In the genomic region with DNA sequence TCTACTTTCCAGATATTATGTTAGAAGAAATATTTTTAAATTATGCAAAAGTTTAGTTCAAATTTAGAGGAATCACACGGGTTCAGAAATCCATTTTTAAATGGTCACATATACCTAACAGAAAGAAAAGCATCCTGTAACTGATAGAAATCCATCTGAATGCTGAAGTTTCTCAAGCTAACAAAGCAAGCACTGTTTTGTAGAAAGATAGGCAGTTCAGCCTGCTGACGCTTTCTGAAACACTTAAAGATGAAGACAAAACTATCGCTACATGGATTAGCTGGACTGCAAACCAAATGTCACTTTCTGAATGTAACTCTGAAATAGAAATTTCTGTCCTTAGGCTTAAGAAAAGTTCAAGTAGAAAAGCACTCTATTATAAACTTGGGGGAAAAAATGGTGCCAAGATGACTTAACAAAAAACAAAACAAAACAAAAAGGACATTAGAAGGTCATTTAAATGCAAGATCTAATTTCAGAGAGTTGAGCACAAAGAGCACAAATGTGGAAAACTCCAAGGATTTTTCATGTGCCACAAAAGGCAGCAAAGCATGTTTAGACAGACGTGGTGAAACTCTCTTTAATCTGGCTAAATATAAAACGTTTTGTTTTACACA, we compare ENCODE assay signal across 8 cellular contexts.
DNase-seq lines count a peak whose midpoint lies in the region; TF ChIP-seq lines count a peak whose summit lies in the region.

No MANE protein-coding gene starts in this region.

- H3K27ac Mint-ChIP-seq in nephron progenitor cell: peak overlapping the region; percentile 96

- H3K9me3 Mint-ChIP-seq in nephron progenitor cell: no peaks in the 10 kb centered on the region

- H3K36me3 ChIP-seq in endocrine pancreas (ENCODE audit: control insufficient read depth, insufficient read depth, low read length): no peaks in the 10 kb centered on the region

- H3K4me1 ChIP-seq in endocrine pancreas (ENCODE audit: control insufficient read depth, insufficient read depth, low read length): peaks cover 27% of the 10 kb centered on the region

- H3K9ac ChIP-seq in endocrine pancreas (ENCODE audit: control insufficient read depth, insufficient read depth, low read length): peak overlapping the region; percentile 80

- DNase-seq in Ammon's horn (ENCODE audit: low spot score) (peak; percentile 30), NCI-H526 (lab: John Stamatoyannopoulos, UW) (peak; percentile 37 to 40), nephron progenitor cell (no peak), GF-D8 (lab: John Stamatoyannopoulos, UW) (no peak), kidney glomerular epithelial cell (lab: John Stamatoyannopoulos, UW) (no peak), DMS79 (lab: John Stamatoyannopoulos, UW) (no peak), GDM1 (lab: John Stamatoyannopoulos, UW) (no peak)

- TF ChIP-seq CTCF in nephron progenitor cell (IDR thresholded peaks at IDR 0.05): no peak

- H3K4me1 Mint-ChIP-seq in nephron progenitor cell: peaks cover 70% of the 10 kb centered on the region

- no peaks in the 10 kb centered on the region for H3K27me3 ChIP-seq in endocrine pancreas (ENCODE audit: control insufficient read depth, insufficient read depth, low read length)

- H3K27me3 Mint-ChIP-seq in nephron progenitor cell (ENCODE audit: low read depth, poor library complexity): no peaks in the 10 kb centered on the region

- H3K36me3 Mint-ChIP-seq in nephron progenitor cell (ENCODE audit: low read depth): peaks cover 8% of the 10 kb centered on the region

- H3K4me3 ChIP-seq in endocrine pancreas (ENCODE audit: control insufficient read depth, insufficient read depth, low read length): peak overlapping the region; percentile 97

- no peaks in the 10 kb centered on the region for H3K9me3 ChIP-seq in endocrine pancreas (ENCODE audit: control insufficient read depth, low read length)

- H3K4me3 Mint-ChIP-seq in nephron progenitor cell: peak overlapping the region; percentile 92

Comparison
In these comparisons a context has a peak if more than half of its experiments do, and no peak if none do; other contexts are left out.
1. DNase-seq: peak in Ammon's horn (single experiment) and NCI-H526 (2 of 2); none in nephron progenitor cell (single experiment), GF-D8 (single experiment), kidney glomerular epithelial cell (single experiment), DMS79 (single experiment) and GDM1 (single experiment).